Comparison of ENCODE assay signal across 8 cellular contexts in genomic region chr2:55617160-55618024, GRCh38. TPM values are rescaled to one million over a fixed set of nuclear protein-coding genes. Genes with fewer than 3 reads are reported as not detected.
DNase-seq lines count a peak whose midpoint lies in the region; ATAC-seq, FAIRE-seq and TF ChIP-seq lines count a peak whose summit lies in the region.

PPP4R3B (minus strand) TSS chr2:55617622; CDS start chr2:55617285, 337 bp downstream.

- TF ChIP-seq POLR2A in GM12891 (IDR thresholded peaks at IDR 0.05; ENCODE audit: low read depth, low read length): peak; percentile 96

- peak; percentile 81 for DNase-seq in GM12891 (ENCODE audit: insufficient read length, low spot score)
- peak; percentile 99 for DNase-seq in NCI-H1436 (lab: John Stamatoyannopoulos, UW)
- peak; percentile 99 for DNase-seq in T follicular helper cell (ENCODE audit: low read depth)
- DNase-seq in amniotic epithelial cell (ENCODE audit: low read depth): peak; percentile 99
- DNase-seq in left cardiac atrium: peak; percentile 99
- peak; percentile 100 for DNase-seq in posterior vena cava (ENCODE audit: low spot score)
- peak; percentile 99 for DNase-seq in ureter (ENCODE audit: low spot score)

- FAIRE-seq in GM12891 (lab: Jason Lieb, UNC): peak; percentile 97

- intact Hi-C loops in left cardiac atrium (cut with DNase I): no loop called here
- intact Hi-C loops in posterior vena cava (cut with DNase I): no loop called here

- ATAC-seq in HG02840 (IDR thresholded peaks at IDR 0.05; ENCODE audit: low FRiP score, unreplicated experiment) (peak; percentile 88), left cardiac atrium (peak; percentile 95 to 96)

TF ChIP-seq in GM12891, 5 proteins besides CTCF, POLR2A, EP300 and RAD21:
- TF ChIP-seq POU2F2 (IDR thresholded peaks at IDR 0.05; ENCODE audit: low read depth, low read length): peak; percentile 34; the same call in 1 of the 2 replicates
- TF ChIP-seq POLR2AphosphoS5 (IDR thresholded peaks at IDR 0.05; ENCODE audit: low read depth, low read length): peak; percentile 94
- TF ChIP-seq PAX5 (IDR thresholded peaks at IDR 0.05; ENCODE audit: insufficient read depth, low read length, severe bottlenecking): no peak
- peak; percentile 78 for TF ChIP-seq SPI1 (IDR thresholded peaks at IDR 0.05; ENCODE audit: low read depth, low read length)
- peak; percentile 82 for TF ChIP-seq TAF1 (IDR thresholded peaks at IDR 0.05; ENCODE audit: low read depth, low read length)

RNA-seq across cellular contexts. Expression of gene PPP4R3B, which starts in this region (rescaled TPM):
- 24.3 TPM for polyA plus RNA-seq in GM12891 (2012; ENCODE audit: low read depth, missing spikeins)
- 10 to 100 TPM; 29.9 to 30.6 TPM for total RNA-seq in left cardiac atrium
- 10 to 100 TPM; 55.4 to 69.9 TPM for total RNA-seq in posterior vena cava
- total RNA-seq in ureter: 64.8 TPM

Comparison
In these comparisons a context has a peak if more than half of its experiments do, and no peak if none do; other contexts are left out.
1. Peak in every context shown above with its lines: DNase-seq and ATAC-seq.